Comparison of ENCODE assay signal across 22 cellular contexts in the genomic region with DNA sequence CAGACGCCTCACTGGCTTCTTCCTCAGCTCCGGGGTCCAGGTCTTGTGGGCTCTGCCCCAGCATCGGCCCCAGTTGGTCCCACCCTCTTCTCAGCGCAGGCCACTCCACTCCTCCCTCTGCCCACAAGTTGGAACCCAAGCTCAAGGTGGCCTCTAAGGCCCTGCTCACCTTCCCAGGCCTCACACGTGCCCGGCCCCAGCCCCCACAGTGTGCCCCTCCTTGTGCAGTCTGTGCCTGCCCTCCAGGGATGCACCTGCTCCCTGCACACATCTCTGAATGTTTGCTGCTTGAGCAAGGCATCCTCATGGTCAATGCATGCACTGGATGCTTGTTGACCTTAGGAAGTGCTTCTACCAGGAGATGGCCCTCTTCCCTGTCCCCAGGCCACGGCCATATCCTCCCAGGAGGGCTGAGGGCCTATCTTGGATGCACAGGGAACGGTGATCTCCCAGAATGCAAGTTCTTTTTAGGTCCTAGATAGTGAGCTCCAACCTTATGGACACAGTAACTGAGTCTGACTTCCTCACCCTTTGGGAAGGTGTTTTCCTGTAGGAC. TPM values are rescaled to one million over a fixed set of nuclear protein-coding genes. Genes with fewer than 3 reads are reported as not detected.
DNase-seq lines count a peak whose midpoint lies in the region; ATAC-seq and TF ChIP-seq lines count a peak whose summit lies in the region.
"Had no signal": no experiment of that assay in that cellular context is flagged by ENCODE, and none has a peak within 500 bp of the region (broad histone marks: within the 10 kb centered on the region; RNA-seq: fewer than 3 reads in every experiment).

No MANE protein-coding gene starts in this region.

- H3K36me3 Mint-ChIP-seq in natural killer cell treated with Interleukin-12 subunit alpha and Interleukin-12 subunit beta and Interleukin-15 and Interleukin-18, amount 100 ng/mL, for 72 hours: no peaks in the 10 kb centered on the region
- H3K36me3 Mint-ChIP-seq in natural killer cell: no peaks in the 10 kb centered on the region
- no peaks in the 10 kb centered on the region for H3K36me3 Mint-ChIP-seq in activated naive CD8-positive, alpha-beta T cell treated with anti-CD3 and anti-CD28 coated beads for 36 hours
- H3K36me3 Mint-ChIP-seq: activated naive CD8-positive, alpha-beta T cell; naive thymus-derived CD4-positive, alpha-beta T cell had no signal

- H3K27ac Mint-ChIP-seq in natural killer cell treated with Interleukin-12 subunit alpha and Interleukin-12 subunit beta and Interleukin-15 and Interleukin-18, amount 100 ng/mL, for 72 hours: no peak overlapping the region
- H3K27ac Mint-ChIP-seq in natural killer cell: no peak overlapping the region
- peak overlapping the region; percentile 88 for H3K27ac Mint-ChIP-seq in activated naive CD8-positive, alpha-beta T cell treated with anti-CD3 and anti-CD28 coated beads for 36 hours
- H3K27ac Mint-ChIP-seq: activated naive CD8-positive, alpha-beta T cell had no signal

- H3K9me3 Mint-ChIP-seq in natural killer cell treated with Interleukin-12 subunit alpha and Interleukin-12 subunit beta and Interleukin-15 and Interleukin-18, amount 100 ng/mL, for 72 hours: no peaks in the 10 kb centered on the region
- H3K9me3 Mint-ChIP-seq in natural killer cell: no peaks in the 10 kb centered on the region
- H3K9me3 Mint-ChIP-seq in activated naive CD8-positive, alpha-beta T cell treated with anti-CD3 and anti-CD28 coated beads for 36 hours: no peaks in the 10 kb centered on the region
- H3K9me3 Mint-ChIP-seq: naive thymus-derived CD4-positive, alpha-beta T cell; stimulated activated naive CD8-positive, alpha-beta T cell treated with anti-CD3 and anti-CD28 coated beads, Interleukin-15, Interleukin-2, amounts not matched to agents 100 ng/mL and 50 ng/mL, for 24 hours had no signal

- ATAC-seq in natural killer cell treated with Interleukin-12 subunit alpha and Interleukin-12 subunit beta and Interleukin-15 and Interleukin-18, amount 100 ng/mL, for 72 hours: peak in 1 of 2 donors; percentile 12
- ATAC-seq in natural killer cell (no peak), HG02870 (IDR thresholded peaks at IDR 0.05; ENCODE audit: unreplicated experiment) (no peak)
- ATAC-seq: lower lobe of right lung had no signal

- intact Hi-C loops in natural killer cell (cut with micrococcal nuclease): no loop called here

- H3K4me3 Mint-ChIP-seq in natural killer cell treated with Interleukin-12 subunit alpha and Interleukin-12 subunit beta and Interleukin-15 and Interleukin-18, amount 100 ng/mL, for 72 hours: no peak overlapping the region
- no peak overlapping the region for H3K4me3 Mint-ChIP-seq in natural killer cell
- H3K4me3 Mint-ChIP-seq in activated naive CD8-positive, alpha-beta T cell treated with anti-CD3 and anti-CD28 coated beads for 36 hours: no peak overlapping the region
- H3K4me3 Mint-ChIP-seq: activated naive CD8-positive, alpha-beta T cell; naive thymus-derived CD4-positive, alpha-beta T cell had no signal

- peaks cover 0 to 4% of the 10 kb centered on the region in 2 donors for H3K4me1 Mint-ChIP-seq in natural killer cell treated with Interleukin-12 subunit alpha and Interleukin-12 subunit beta and Interleukin-15 and Interleukin-18, amount 100 ng/mL, for 72 hours (ENCODE audit: low read depth in 2 of 2)
- H3K4me1 Mint-ChIP-seq in natural killer cell: no peaks in the 10 kb centered on the region
- peaks cover 22% of the 10 kb centered on the region for H3K4me1 Mint-ChIP-seq in activated naive CD8-positive, alpha-beta T cell treated with anti-CD3 and anti-CD28 coated beads for 36 hours

- H3K27me3 Mint-ChIP-seq in natural killer cell treated with Interleukin-12 subunit alpha and Interleukin-12 subunit beta and Interleukin-15 and Interleukin-18, amount 100 ng/mL, for 72 hours: peaks cover 0 to 5% of the 10 kb centered on the region in 2 donors
- H3K27me3 Mint-ChIP-seq in natural killer cell (ENCODE audit: low read depth in 2 of 2): no peaks in the 10 kb centered on the region
- no peaks in the 10 kb centered on the region for H3K27me3 Mint-ChIP-seq in activated naive CD8-positive, alpha-beta T cell treated with anti-CD3 and anti-CD28 coated beads for 36 hours
- H3K27me3 Mint-ChIP-seq: activated naive CD8-positive, alpha-beta T cell; naive thymus-derived CD4-positive, alpha-beta T cell; stimulated activated naive CD8-positive, alpha-beta T cell treated with anti-CD3 and anti-CD28 coated beads, Interleukin-15, Interleukin-2, amounts not matched to agents 100 ng/mL and 50 ng/mL, for 24 hours had no signal

- peak; percentile 44 for DNase-seq in natural killer cell treated with Interleukin-12 subunit alpha and Interleukin-12 subunit beta and Interleukin-15 and Interleukin-18, amount 100 ng/mL, for 72 hours (ENCODE audit: low spot score)
- DNase-seq in natural killer cell (no peak), COLO668 (lab: John Stamatoyannopoulos, UW; ENCODE audit: unreplicated experiment) (no peak), foreskin melanocyte (no peak)
- no peak for DNase-seq in activated naive CD8-positive, alpha-beta T cell treated with anti-CD3 and anti-CD28 coated beads for 36 hours
- DNase-seq: Calu3; HCEC 1CT; lower lobe of right lung; naive thymus-derived CD4-positive, alpha-beta T cell; NCI-H1092; NCI-H2107; NCI-H69; psoas muscle; stimulated activated CD4-positive, alpha-beta T cell treated with anti-CD3 and anti-CD28 coated beads, Interleukin-12 subunit alpha, Interleukin-12 subunit beta, amount 100 ng/mL, for 4 hours had no signal

- no peak for TF ChIP-seq CTCF in natural killer cell (IDR thresholded peaks at IDR 0.05)

RNA-seq across cellular contexts. Expression of gene AEBP1, which starts 7.7 kb away (rescaled TPM):
- 1 to 10 TPM; 1.0 to 2.4 TPM for total RNA-seq in natural killer cell treated with Interleukin-12 subunit alpha and Interleukin-12 subunit beta and Interleukin-15 and Interleukin-18, amount 100 ng/mL, for 72 hours
- 1 to 10 TPM; 3.3 to 9.0 (median 6.4) TPM for total RNA-seq in natural killer cell
- total RNA-seq in activated naive CD8-positive, alpha-beta T cell treated with anti-CD3 and anti-CD28 coated beads for 36 hours: 10 to 100 TPM; 32.6 to 38.3 TPM
- total RNA-seq: Calu3 had no signal

RNA-seq across cellular contexts. Expression of gene POLM, which starts 14.1 kb away (rescaled TPM):
- 10 to 100 TPM; 25.9 to 66.9 TPM for total RNA-seq in natural killer cell treated with Interleukin-12 subunit alpha and Interleukin-12 subunit beta and Interleukin-15 and Interleukin-18, amount 100 ng/mL, for 72 hours
- 10 to 100 TPM; 41.7 to 74.1 (median 50.9) TPM for total RNA-seq in natural killer cell
- total RNA-seq in activated naive CD8-positive, alpha-beta T cell treated with anti-CD3 and anti-CD28 coated beads for 36 hours: 10 to 100 TPM; 32.5 to 35.2 TPM

RNA-seq across cellular contexts. Expression of gene POLD2, which starts 26.9 kb away (rescaled TPM):
- 100 to 1,000 TPM; 101 to 229 TPM for total RNA-seq in natural killer cell treated with Interleukin-12 subunit alpha and Interleukin-12 subunit beta and Interleukin-15 and Interleukin-18, amount 100 ng/mL, for 72 hours
- 10 to 100 TPM; 30.1 to 38.3 (median 38.1) TPM for total RNA-seq in natural killer cell
- 100 to 1,000 TPM; 287 to 296 TPM for total RNA-seq in activated naive CD8-positive, alpha-beta T cell treated with anti-CD3 and anti-CD28 coated beads for 36 hours

RNA-seq across cellular contexts. Expression of gene PGAM2, which starts 31.0 kb away (rescaled TPM):
- not detected for total RNA-seq in natural killer cell treated with Interleukin-12 subunit alpha and Interleukin-12 subunit beta and Interleukin-15 and Interleukin-18, amount 100 ng/mL, for 72 hours
- total RNA-seq in natural killer cell: 1 to 10 TPM; 1.0 to 1.9 (median 1.5) TPM
- total RNA-seq in activated naive CD8-positive, alpha-beta T cell treated with anti-CD3 and anti-CD28 coated beads for 36 hours: under 1 TPM; 0.34 to 0.43 TPM
- total RNA-seq: dermis microvascular lymphatic vessel endothelial cell, glomerular endothelial cell had no signal

RNA-seq across cellular contexts. Expression of gene MYL7, which starts 44.7 kb away (rescaled TPM):
- not detected for total RNA-seq in natural killer cell treated with Interleukin-12 subunit alpha and Interleukin-12 subunit beta and Interleukin-15 and Interleukin-18, amount 100 ng/mL, for 72 hours
- total RNA-seq in natural killer cell: not detected
- total RNA-seq in activated naive CD8-positive, alpha-beta T cell treated with anti-CD3 and anti-CD28 coated beads for 36 hours: not detected
- total RNA-seq: bronchial epithelial cell; Calu3; dermis microvascular lymphatic vessel endothelial cell; glomerular endothelial cell; naive thymus-derived CD4-positive, alpha-beta T cell; Peyer's patch; uterus had no signal
